In genomic region chr11:67492801-67493547, GRCh38 we compare ENCODE assay signal across 20 cellular contexts. TPM values are rescaled to one million over a fixed set of nuclear protein-coding genes. Genes with fewer than 3 reads are reported as not detected.
DNase-seq lines count a peak whose midpoint lies in the region; FAIRE-seq and TF ChIP-seq lines count a peak whose summit lies in the region.
"Had no signal": no experiment of that assay in that cellular context is flagged by ENCODE, and none has a peak within 500 bp of the region (broad histone marks: within the 10 kb centered on the region; RNA-seq: fewer than 3 reads in every experiment).

No MANE protein-coding gene starts in this region.

- no TSS peak for BruUV-seq in Calu3 (replicated peaks; lab: Mats Ljungman, UMichigan)

- no peaks in the 10 kb centered on the region for H3K9me3 Mint-ChIP-seq in Calu3 (ENCODE audit: low read depth, unreplicated experiment)

- H3K9ac ChIP-seq in kidney (ENCODE audit: low read length in 2 of 2) = no peak overlapping the region

- H3K27ac ChIP-seq in RWPE1 = peak overlapping the region; percentile 3; the same call in 1 of the 2 replicates
- H3K27ac ChIP-seq in kidney (ENCODE audit: low read depth in 2 of 2, low read length in 2 of 2) = no peak overlapping the region
- H3K27ac ChIP-seq: 22Rv1, left lung, pancreas, Peyer's patch had no signal

- CTCF ChIA-PET in RWPE1 (lab: Yijun Ruan, JAX) (no interaction called here), Calu3 (lab: Charles Lee) (interaction anchor here (0.5 kb wide), 1 partner anchor 83 kb away, joined by 4 read pairs; no protein-coding TSS in a partner anchor)

- POLR2A ChIA-PET in RWPE1 (lab: Yijun Ruan, JAX; ENCODE audit: low non-redundant PET) = interaction anchor here (0.7 kb wide), 1 partner anchor 138 kb away, joined by 3 read pairs; no protein-coding TSS in a partner anchor

- TF ChIP-seq CTCF in D721Med (IDR thresholded peaks at IDR 0.05; ENCODE audit: insufficient read depth, missing control alignments) (no peak), RWPE1 (conservative IDR thresholded peaks at IDR 0.05; ENCODE audit: low read depth) (no peak), kidney (IDR thresholded peaks at IDR 0.05; ENCODE audit: borderline replicate concordance, extremely low read depth, insufficient read depth) (no peak), Calu3 (IDR thresholded peaks at IDR 0.05; ENCODE audit: unreplicated experiment) (no peak)

- H3K4me1 ChIP-seq in kidney (ENCODE audit: control insufficient read depth in 1 of 2, insufficient read depth in 1 of 2, low read depth in 1 of 2, low read length in 2 of 2) = no peaks in the 10 kb centered on the region
- H3K4me1 ChIP-seq: left lung, pancreas, Peyer's patch had no signal

- DNase-seq in DMS 273 (lab: John Stamatoyannopoulos, UW; ENCODE audit: unreplicated experiment) (peak; percentile 25), DMS 273 treated with DMSO at 0.1 percent for 48 hours (lab: John Stamatoyannopoulos, UW) (no peak), D721Med (ENCODE audit: insufficient read length, low spot score) (peak; percentile 23), RWPE1 (ENCODE audit: low spot score) (no peak), kidney (peak; percentile 68), Calu3 (no peak), SKM-1 (lab: John Stamatoyannopoulos, UW; ENCODE audit: unreplicated experiment) (no peak), kidney tubule cell (ENCODE audit: low spot score) (no peak)
- DNase-seq: activated CD4-positive, alpha-beta T cell treated with anti-CD3 and anti-CD28 coated beads, Interleukin-2, amount 50 U/mL, for 1 hour; activated naive CD4-positive, alpha-beta T cell; hippocampal formation; NCI-H1694; NCI-H524 treated with DMSO at 0.1 percent for 48 hours; Peyer's patch; small intestine; SW 1271 had no signal

- intact Hi-C loops in kidney (cut with DNase I) (no loop called here), Calu3 (cut with micrococcal nuclease; ENCODE audit: unreplicated experiment) (no loop called here)

- no peaks in the 10 kb centered on the region for H3K9me3 ChIP-seq in kidney (ENCODE audit: control insufficient read depth in 1 of 2, low read length in 2 of 2)
- H3K9me3 ChIP-seq: left lung, pancreas, Peyer's patch had no signal

- H3K4me1 Mint-ChIP-seq in Calu3 (ENCODE audit: low read depth, unreplicated experiment) = no peaks in the 10 kb centered on the region

- peaks cover 66% of the 10 kb centered on the region for H3K36me3 Mint-ChIP-seq in Calu3 (ENCODE audit: insufficient read depth, unreplicated experiment)

- H3K4me3 ChIP-seq in kidney (ENCODE audit: low read length in 2 of 2) = no peak overlapping the region
- H3K4me3 ChIP-seq: left lung, pancreas, Peyer's patch had no signal

- no peak overlapping the region for H3K4me3 Mint-ChIP-seq in Calu3 (ENCODE audit: low read depth, unreplicated experiment)

- no peak for FAIRE-seq in D721Med (lab: Jason Lieb, UNC)
- FAIRE-seq in kidney (lab: Jason Lieb, UNC) = no peak
- FAIRE-seq: pancreas, small intestine had no signal

- H3K36me3 ChIP-seq in kidney (ENCODE audit: control insufficient read depth in 1 of 2, insufficient read depth in 2 of 2, low read length in 2 of 2) = peaks cover 3 to 15% of the 10 kb centered on the region in 2 donors

- no peak overlapping the region for H3K27ac Mint-ChIP-seq in Calu3 (ENCODE audit: unreplicated experiment)

- no peaks in the 10 kb centered on the region for H3K27me3 Mint-ChIP-seq in Calu3 (ENCODE audit: unreplicated experiment)

RNA-seq across cellular contexts. Expression of gene AIP, which starts 10.1 kb away (rescaled TPM):
- total RNA-seq in kidney = 61.5 TPM
- 135 TPM for polyA plus RNA-seq in kidney (ENCODE audit: insufficient read depth, low read depth, low replicate concordance)
- total RNA-seq in Calu3 (2022) = 44.0 and 48.4 TPM in 2 replicates

RNA-seq across cellular contexts. Expression of gene PITPNM1, which starts 12.2 kb away (rescaled TPM):
- total RNA-seq in kidney = 74.7 TPM
- polyA plus RNA-seq in kidney (ENCODE audit: insufficient read depth, low read depth, low replicate concordance) = 19.3 TPM
- 70.5 and 84.1 TPM in 2 replicates for total RNA-seq in Calu3 (2022)

RNA-seq across cellular contexts. Expression of gene CDK2AP2, which starts 15.0 kb away (rescaled TPM):
- total RNA-seq in kidney (98.4 TPM), Calu3 (2022) (59.7 and 64.7 TPM in 2 replicates)
- 188 TPM for polyA plus RNA-seq in kidney (ENCODE audit: insufficient read depth, low read depth, low replicate concordance)

RNA-seq across cellular contexts. Expression of gene TMEM134, which starts 23.9 kb away (rescaled TPM):
- total RNA-seq in kidney (65.5 TPM), Calu3 (2022) (31.9 and 33.2 TPM in 2 replicates)
- 127 TPM for polyA plus RNA-seq in kidney (ENCODE audit: insufficient read depth, low read depth, low replicate concordance)

RNA-seq across cellular contexts. Expression of gene CABP2, which starts 30.3 kb away (rescaled TPM):
- total RNA-seq in kidney (not detected), Calu3 (2022) (not detected in 2 replicates)
- not detected for polyA plus RNA-seq in kidney (ENCODE audit: insufficient read depth, low read depth, low replicate concordance)
- total RNA-seq: left lung, LHCN-M2, pancreas, Peyer's patch had no signal
- polyA plus RNA-seq: pancreas, small intestine had no signal

Comparison
In these comparisons a context has a peak if more than half of its experiments do, and no peak if none do; other contexts are left out.
1. DNase-seq: peak in DMS 273 (single experiment), D721Med (single experiment) and kidney (single experiment); none in DMS 273 treated with DMSO at 0.1 percent for 48 hours (single experiment), RWPE1 (single experiment), Calu3 (single experiment), SKM-1 (single experiment) and kidney tubule cell (single experiment).